Comparison of ENCODE assay signal across 8 cellular contexts in genomic region chr20:25178563-25179438, GRCh38. TPM values are rescaled to one million over a fixed set of nuclear protein-coding genes. Genes with fewer than 3 reads are reported as not detected.
A peak's percentile ranks its signal among the peaks of the same experiment; 100 is the strongest.
DNase-seq lines count a peak whose midpoint lies in the region; ATAC-seq and TF ChIP-seq lines count a peak whose summit lies in the region.

No MANE protein-coding gene starts in this region.

- H3K27me3 ChIP-seq in left ventricle myocardium inferior (ENCODE audit: low read depth), result no peaks in the 10 kb centered on the region

- DNase-seq in COLO829 (ENCODE audit: low spot score), result peak; percentile 95
- peak; percentile 59 for DNase-seq in NCI-H2227 (lab: John Stamatoyannopoulos, UW; ENCODE audit: unreplicated experiment)
- peak; percentile 95 for DNase-seq in amniotic epithelial cell (ENCODE audit: low read depth)
- DNase-seq in left ventricle myocardium inferior, result no peak
- DNase-seq in skeletal muscle cell (ENCODE audit: low read depth), result peak; percentile 71

- ATAC-seq in GM19351 (IDR thresholded peaks at IDR 0.05; ENCODE audit: unreplicated experiment) (peak; percentile 73), GM21360 (IDR thresholded peaks at IDR 0.05; ENCODE audit: unreplicated experiment) (no peak), GM19023 (IDR thresholded peaks at IDR 0.05; ENCODE audit: unreplicated experiment) (no peak)

- H3K9me3 ChIP-seq in left ventricle myocardium inferior (replicated peaks), result peaks cover 27% of the 10 kb centered on the region

- TF ChIP-seq CTCF in left ventricle myocardium inferior (IDR thresholded peaks at IDR 0.05; ENCODE audit: borderline replicate concordance), result peak; percentile 80

- intact Hi-C loops in left ventricle myocardium inferior (cut with micrococcal nuclease), result loop anchor here (10.0 kb wide), 1 partner anchor 184 kb away; the partner anchor contains the start of gene APMAP

- peaks cover 6% of the 10 kb centered on the region for H3K4me1 ChIP-seq in left ventricle myocardium inferior

- H3K27ac ChIP-seq in left ventricle myocardium inferior (replicated peaks), result no peak overlapping the region

- H3K4me3 ChIP-seq in left ventricle myocardium inferior (no peak overlapping the region), skeletal muscle cell (ENCODE audit: low read depth, low read length) (no peak overlapping the region)

- H3K36me3 ChIP-seq in left ventricle myocardium inferior, result no peaks in the 10 kb centered on the region

RNA-seq across cellular contexts. Expression of gene ENTPD6, which starts 16.7 kb away (rescaled TPM):
- 106 TPM for total RNA-seq in left ventricle myocardium inferior
